8 cellular contexts compared by ENCODE assay signal in the genomic region with DNA sequence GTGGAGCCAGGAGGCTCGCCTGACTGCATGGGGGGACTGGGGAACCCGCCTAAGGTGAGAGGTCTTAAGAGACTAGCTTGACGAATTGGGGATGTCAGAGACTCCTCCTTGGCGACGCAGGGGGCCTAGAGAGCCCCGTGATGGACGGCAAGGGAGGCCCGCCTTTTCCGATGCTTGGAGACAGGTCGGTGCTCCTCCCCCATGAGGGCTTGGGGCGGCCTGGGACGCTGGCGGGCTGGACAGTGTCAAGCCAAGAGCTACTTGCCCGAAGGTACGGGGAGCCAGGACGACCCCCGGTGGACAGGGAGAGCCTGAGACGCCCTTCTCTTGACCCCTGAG. TPM values are rescaled to one million over a fixed set of nuclear protein-coding genes. Genes with fewer than 3 reads are reported as not detected.
DNase-seq lines count a peak whose midpoint lies in the region; ATAC-seq, FAIRE-seq and TF ChIP-seq lines count a peak whose summit lies in the region.

No MANE protein-coding gene starts in this region.

- peak overlapping the region; percentile 83 for H3K4me2 ChIP-seq in A549
- H3K4me2 ChIP-seq in OCI-LY3 (ENCODE audit: low read length) = peak overlapping the region; percentile 84
- peak overlapping the region; percentile 83 for H3K4me2 ChIP-seq in K562 (ENCODE audit: insufficient read depth, low read length)

- peak overlapping the region; percentile 88 to 90 for H3K27ac ChIP-seq in A549
- 0 out of 2 replicates have a peak overlapping the region, but pooled peaks have one; percentile 22 for H3K27ac ChIP-seq in OCI-LY3 (ENCODE audit: low read length)
- H3K27ac ChIP-seq in K562 (ENCODE audit: extremely low read depth, low read depth, low read length) = peak overlapping the region; percentile 73

- H3K36me3 ChIP-seq in OCI-LY3 (replicated peaks; ENCODE audit: low read depth, low read length) = peaks cover 6% of the 10 kb centered on the region
- H3K36me3 ChIP-seq in K562 (ENCODE audit: control insufficient read depth, insufficient read depth, low read length) = peaks cover 15% of the 10 kb centered on the region; the same call in 1 of the 3 replicates

- peak overlapping the region; percentile 79 for H3K4me3 ChIP-seq in A549
- H3K4me3 ChIP-seq in OCI-LY3 (ENCODE audit: low read length) = peak overlapping the region; percentile 78
- H3K4me3 ChIP-seq in K562 = peak overlapping the region; percentile 59

- CTCF ChIA-PET in A549 (lab: Yijun Ruan, JAX) (interaction anchor here (1.1 to 4.9 kb wide), 15 partner anchors 8 to 175 kb away, joined by 3 to 15 read pairs (median 4); no protein-coding TSS in a partner anchor), K562 (lab: Yijun Ruan, JAX; ENCODE audit: low intra/inter-chr PET ratio) (interaction anchor here (1.5 kb wide), 1 partner anchor 59 kb away, joined by 3 read pairs; a partner anchor contains a TSS)

- no peak for TF ChIP-seq RAD21 in A549 (conservative IDR thresholded peaks at IDR 0.05 in 1 of 2, IDR thresholded peaks at IDR 0.05 in 1 of 2)
- TF ChIP-seq RAD21 in K562 (CRISPR knock-in tag; conservative IDR thresholded peaks at IDR 0.05 in 1 of 2, IDR thresholded peaks at IDR 0.05 in 1 of 2) = no peak

- peaks cover 29 to 41% of the 10 kb centered on the region in 2 donors for H3K4me1 Mint-ChIP-seq in immature natural killer cell

- H4K20me1 ChIP-seq in OCI-LY3 (ENCODE audit: insufficient read depth, low read length) = no peaks in the 10 kb centered on the region
- peaks cover 4% of the 10 kb centered on the region; the same call in 1 of the 2 replicates for H4K20me1 ChIP-seq in K562 (replicated peaks; ENCODE audit: control insufficient read depth, insufficient read depth, low read length)

- intact Hi-C loops in K562 (cut with micrococcal nuclease) = loop anchor here (5.0 to 10.0 kb wide), 2 partner anchors 57 to 119 kb away; a partner anchor contains a TSS

- H3K79me2 ChIP-seq in OCI-LY3 (ENCODE audit: low read length) (peaks cover 33% of the 10 kb centered on the region), K562 (ENCODE audit: control insufficient read depth, insufficient read depth, low read length) (peaks cover 28% of the 10 kb centered on the region)

- FAIRE-seq in A549 (lab: Jason Lieb, UNC) (peak; percentile 80), GM12891 (lab: Jason Lieb, UNC) (no peak), K562 (lab: Jason Lieb, UNC) (no peak), H54 (lab: Jason Lieb, UNC) (no peak)

- BruUV-seq in K562 (replicated peaks; lab: Mats Ljungman, UMichigan) = no TSS peak

- H2AFZ ChIP-seq in OCI-LY3 (ENCODE audit: low read depth, low read length) (no peak overlapping the region), K562 (ENCODE audit: low read depth, low read length) (peak overlapping the region; percentile 89)

- peaks cover 0 to 5% (median 0%) of the 10 kb centered on the region in 3 donors for H3K36me3 Mint-ChIP-seq in immature natural killer cell

- H3K4me3 Mint-ChIP-seq in immature natural killer cell = peak overlapping the region; percentile 83 to 91 (median 89)

- H3K9me1 ChIP-seq in K562 (ENCODE audit: control insufficient read depth, insufficient read depth, low read length) = peaks cover 3% of the 10 kb centered on the region

- peak; percentile 40 to 67 for ATAC-seq in A549
- peak; percentile 42 for ATAC-seq in HG02938 (IDR thresholded peaks at IDR 0.05; ENCODE audit: unreplicated experiment)
- ATAC-seq in K562 = peak; percentile 86

- POLR2A ChIA-PET in A549 (lab: Yijun Ruan, JAX) (interaction anchor here (2.4 kb wide), 1 partner anchor 14 kb away, joined by 11 read pairs; a partner anchor contains a TSS), K562 (lab: Yijun Ruan, JAX) (interaction anchor here (0.6 to 1.5 kb wide), 3 partner anchors 17 to 58 kb away, joined by 3 to 4 read pairs (median 3); a partner anchor contains a TSS)

- 6% methylated on average over 17 of the region's 18 CpGs for WGBS in A549 (ENCODE audit: missing lambda C conversion rate)
- under 1% methylated on average over 18 of the region's 18 CpGs for WGBS in K562 (ENCODE audit: insufficient coverage, low coverage, missing lambda C conversion rate)

- in situ Hi-C loops in K562 (cut with MboI) = no loop called here

- TF ChIP-seq EP300 in A549 (IDR thresholded peaks at IDR 0.05) (no peak), K562 (IDR thresholded peaks at IDR 0.05; ENCODE audit: low read length) (no peak)

- H3K4me1 ChIP-seq in A549 (peaks cover 26% of the 10 kb centered on the region), OCI-LY3 (ENCODE audit: low read length) (peaks cover 25% of the 10 kb centered on the region), K562 (replicated peaks in 1 of 2; ENCODE audit: control insufficient read depth in 2 of 2, insufficient read depth in 2 of 2, low read length in 2 of 2) (peaks cover 9 to 29% of the 10 kb centered on the region in 2 experiments; a peak in 4 of 5 replicates)

- no peak for TF ChIP-seq POLR2A in A549 (IDR thresholded peaks at IDR 0.05; ENCODE audit: low read length)
- no peak for TF ChIP-seq POLR2A in GM12891 (IDR thresholded peaks at IDR 0.05; ENCODE audit: low read depth, low read length)
- TF ChIP-seq POLR2A in K562 (conservative IDR thresholded peaks at IDR 0.05) = no peak
- no peak for TF ChIP-seq POLR2A in H54 (IDR thresholded peaks at IDR 0.05; ENCODE audit: low read depth, low read length)

- no peaks in the 10 kb centered on the region for H3K9me3 ChIP-seq in A549
- H3K9me3 ChIP-seq in OCI-LY3 (ENCODE audit: insufficient read depth, low read length) = no peaks in the 10 kb centered on the region
- H3K9me3 ChIP-seq in K562 (replicated peaks; ENCODE audit: control insufficient read depth, insufficient read depth, low read depth, low read length) = no peaks in the 10 kb centered on the region

- peak overlapping the region; percentile 66 for H3K9ac ChIP-seq in OCI-LY3 (ENCODE audit: low read length)
- H3K9ac ChIP-seq in K562 (ENCODE audit: insufficient read depth in 1 of 2, low read depth in 2 of 2, low read length in 2 of 2) = peak overlapping the region; percentile 65 to 91

- TF ChIP-seq CTCF in A549 (IDR thresholded peaks at IDR 0.05) = no peak
- TF ChIP-seq CTCF in OCI-LY3 (IDR thresholded peaks at IDR 0.05; ENCODE audit: low read depth, low read length) = no peak
- no peak for TF ChIP-seq CTCF in K562 (IDR thresholded peaks at IDR 0.05 in 2 of 3, conservative IDR thresholded peaks at IDR 0.05 in 1 of 3; ENCODE audit: insufficient read depth in 2 of 3, low read depth in 1 of 3, low read length in 3 of 3)

- H3K27ac Mint-ChIP-seq in immature natural killer cell = peak overlapping the region; percentile 60 to 88 (median 82)

- peak; percentile 69 to 78 for DNase-seq in A549 (ENCODE audit: low read depth in 1 of 2, low spot score in 1 of 2)
- peak; percentile 69 for DNase-seq in GM12891 (ENCODE audit: insufficient read length, low spot score)
- DNase-seq in K562 (ENCODE audit: extremely low read depth in 1 of 4, low spot score in 3 of 4) = peak; percentile 79 to 80 (median 80)
- peak in 1 of 3 donors; percentile 41 for DNase-seq in immature natural killer cell
- DNase-seq in stimulated activated CD4-positive, alpha-beta T cell treated with anti-CD3 and anti-CD28 coated beads, Interleukin-2, amount 100 ng/mL, for 4 hours (ENCODE audit: low read depth) = peak; percentile 6
- no peak for DNase-seq in H54 (ENCODE audit: insufficient read length, low spot score)

- peaks cover 4% of the 10 kb centered on the region in 3 donors for H3K27me3 Mint-ChIP-seq in immature natural killer cell (ENCODE audit: low read depth in 3 of 3)

- no peaks in the 10 kb centered on the region for H3K9me3 Mint-ChIP-seq in immature natural killer cell

- no peaks in the 10 kb centered on the region for H3K27me3 ChIP-seq in OCI-LY3 (ENCODE audit: low read depth, low read length)
- no peaks in the 10 kb centered on the region for H3K27me3 ChIP-seq in K562 (ENCODE audit: control insufficient read depth in 2 of 2, insufficient read depth in 2 of 2, low read length in 2 of 2)

RNA-seq across cellular contexts. Expression of a gene that starts 0.6 kb away (rescaled TPM):
- 22.8 and 25.3 TPM in 2 replicates for polyA plus RNA-seq in A549 (2011; rRNA removed)
- polyA plus RNA-seq in A549 (2012; cell fraction: cytosol; rRNA removed) = 55.6 and 62.5 TPM in 2 replicates
- 41.6 and 44.6 TPM in 2 replicates for polyA plus RNA-seq in A549 (2012; cell fraction: nucleus; rRNA removed)
- polyA plus RNA-seq in A549 (2017; fragmentation: RNase III; extraction: RNeasy Plus Mini Kit Qiagen cat#74134 plus additional on column Dnase treatment) = 22.6 to 27.1 TPM (median 23.2 TPM) in 3 replicates
- 5.9 and 8.5 TPM in 2 replicates for polyA minus RNA-seq in A549 (2011; rRNA and poly(A)+ RNA removed)
- 16.2 TPM for polyA plus RNA-seq in GM12891 (2012; ENCODE audit: low read depth, missing spikeins)
- 6.0 and 23.0 TPM in 2 replicates for total RNA-seq in K562 (2011; cell fraction: chromatin; rRNA removed; ENCODE audit: low replicate concordance)
- total RNA-seq in K562 (2011; cell fraction: nucleolus; rRNA removed) = 33.8 and 36.0 TPM in 2 replicates
- total RNA-seq in K562 (2011; cell fraction: nucleoplasm; rRNA removed) = 21.1 and 21.8 TPM in 2 replicates
- 48.4 and 62.7 TPM in 2 replicates for total RNA-seq in K562 (2014; rRNA removed)
- 14.8 and 15.3 TPM in 2 replicates for total RNA-seq in K562 (2014; rRNA removed; fragmentation: Illumina TruSeq; extraction: Trizol)
- total RNA-seq in K562 (2015; rRNA removed; fragmentation: Illumina TruSeq; extraction: Trizol) = 23.5 and 24.7 TPM in 2 replicates
- total RNA-seq in K562 (2021) = 32.3 and 37.3 TPM in 2 replicates
- 18.8 and 19.4 TPM in 2 replicates for polyA plus RNA-seq in K562 (2011; rRNA removed)
- polyA plus RNA-seq in K562 (2011; cell fraction: cytosol; rRNA removed) = 34.5 and 61.0 TPM in 2 replicates
- 16.5 and 24.0 TPM in 2 replicates for polyA plus RNA-seq in K562 (2011; cell fraction: nucleus; rRNA removed)
- 23.1 and 26.8 TPM in 2 replicates for polyA plus RNA-seq in K562 (2012)
- polyA plus RNA-seq in K562 (2014; fragmentation: Illumina TruSeq; extraction: Trizol) = 13.7 and 24.9 TPM in 2 replicates
- polyA plus RNA-seq in K562 (2014; fragmentation: Nextera tagmentation; extraction: Ambion mirVana) = 1 to 10 TPM in 1 of 2 experiments, under 1 TPM in 1; 0.42 to 1.1 TPM
- polyA plus RNA-seq in K562 (2014; rRNA removed) = 55.7 and 56.6 TPM in 2 replicates
- 3.9 and 4.7 TPM in 2 replicates for polyA minus RNA-seq in K562 (2011; rRNA and poly(A)+ RNA removed)
- 8.4 and 11.7 TPM in 2 replicates for polyA minus RNA-seq in K562 (2011; cell fraction: cytosol; rRNA and poly(A)+ RNA removed)
- 9.4 and 13.3 TPM in 2 replicates for polyA minus RNA-seq in K562 (2011; cell fraction: nucleus; rRNA and poly(A)+ RNA removed)
- 10 to 100 TPM; 44.7 to 51.0 (median 48.3) TPM for polyA plus RNA-seq in immature natural killer cell

RNA-seq across cellular contexts. Expression of a gene that starts 13.0 kb away (rescaled TPM):
- polyA plus RNA-seq in A549 (2011; rRNA removed) (0.56 and 0.60 TPM in 2 replicates), A549 (2017; fragmentation: RNase III; extraction: RNeasy Plus Mini Kit Qiagen cat#74134 plus additional on column Dnase treatment) (0.37 to 0.49 TPM (median 0.44 TPM) in 3 replicates), K562 (2011; rRNA removed) (0.65 and 0.87 TPM in 2 replicates), K562 (2014; fragmentation: Illumina TruSeq; extraction: Trizol) (0.28 and 0.37 TPM in 2 replicates), K562 (2014; fragmentation: Nextera tagmentation; extraction: Ambion mirVana) (under 1 TPM; 0.03 to 0.21 TPM), K562 (2014; rRNA removed) (0.48 and 1.1 TPM in 2 replicates), immature natural killer cell (not detected)
- 0.47 and 0.52 TPM in 2 replicates for polyA plus RNA-seq in A549 (2012; cell fraction: cytosol; rRNA removed)
- polyA plus RNA-seq in A549 (2012; cell fraction: nucleus; rRNA removed) = 4.8 and 5.1 TPM in 2 replicates
- 0.15 and 0.37 TPM in 2 replicates for polyA minus RNA-seq in A549 (2011; rRNA and poly(A)+ RNA removed)
- polyA plus RNA-seq in GM12891 (2012; ENCODE audit: low read depth, missing spikeins) = 0.80 TPM
- 4.4 and 8.6 TPM in 2 replicates for total RNA-seq in K562 (2011; cell fraction: chromatin; rRNA removed; ENCODE audit: low replicate concordance)
- total RNA-seq in K562 (2011; cell fraction: nucleolus; rRNA removed) = 4.0 and 4.7 TPM in 2 replicates
- total RNA-seq in K562 (2011; cell fraction: nucleoplasm; rRNA removed) = 4.6 and 5.8 TPM in 2 replicates
- total RNA-seq in K562 (2014; rRNA removed) (0.23 and 0.24 TPM in 2 replicates), K562 (2014; rRNA removed; fragmentation: Illumina TruSeq; extraction: Trizol) (0.22 TPM in 1 of 2 replicates, not detected in the other), K562 (2015; rRNA removed; fragmentation: Illumina TruSeq; extraction: Trizol) (0.26 and 0.29 TPM in 2 replicates), K562 (2021) (0.53 and 0.72 TPM in 2 replicates)
- 0.28 and 0.64 TPM in 2 replicates for polyA plus RNA-seq in K562 (2011; cell fraction: cytosol; rRNA removed)
- polyA plus RNA-seq in K562 (2011; cell fraction: nucleus; rRNA removed) = 6.0 and 6.5 TPM in 2 replicates
- 0.53 and 2.1 TPM in 2 replicates for polyA plus RNA-seq in K562 (2012)
- polyA minus RNA-seq in K562 (2011; rRNA and poly(A)+ RNA removed) = 0.07 TPM in 1 of 2 replicates, not detected in the other
- polyA minus RNA-seq in K562 (2011; cell fraction: cytosol; rRNA and poly(A)+ RNA removed) = not detected in 2 replicates
- polyA minus RNA-seq in K562 (2011; cell fraction: nucleus; rRNA and poly(A)+ RNA removed) = 0.54 and 0.67 TPM in 2 replicates

RNA-seq across cellular contexts. Expression of a gene that starts 18.4 kb away (rescaled TPM):
- 27.5 and 34.2 TPM in 2 replicates for polyA plus RNA-seq in A549 (2011; rRNA removed)
- polyA plus RNA-seq in A549 (2012; cell fraction: cytosol; rRNA removed) = 52.0 and 67.0 TPM in 2 replicates
- 104 and 143 TPM in 2 replicates for polyA plus RNA-seq in A549 (2012; cell fraction: nucleus; rRNA removed)
- polyA plus RNA-seq in A549 (2017; fragmentation: RNase III; extraction: RNeasy Plus Mini Kit Qiagen cat#74134 plus additional on column Dnase treatment) = 40.4 to 47.1 TPM (median 46.4 TPM) in 3 replicates
- polyA minus RNA-seq in A549 (2011; rRNA and poly(A)+ RNA removed) = 10.6 and 13.2 TPM in 2 replicates
- polyA plus RNA-seq in GM12891 (2012; ENCODE audit: low read depth, missing spikeins) = 32.2 TPM
- 56.4 and 79.7 TPM in 2 replicates for total RNA-seq in K562 (2011; cell fraction: chromatin; rRNA removed; ENCODE audit: low replicate concordance)
- 41.4 and 49.3 TPM in 2 replicates for total RNA-seq in K562 (2011; cell fraction: nucleolus; rRNA removed)
- 60.1 and 64.5 TPM in 2 replicates for total RNA-seq in K562 (2011; cell fraction: nucleoplasm; rRNA removed)
- total RNA-seq in K562 (2014; rRNA removed) = 38.2 and 47.3 TPM in 2 replicates
- total RNA-seq in K562 (2014; rRNA removed; fragmentation: Illumina TruSeq; extraction: Trizol) = 20.3 and 25.8 TPM in 2 replicates
- total RNA-seq in K562 (2015; rRNA removed; fragmentation: Illumina TruSeq; extraction: Trizol) = 17.7 and 22.7 TPM in 2 replicates
- total RNA-seq in K562 (2021) = 34.5 and 35.0 TPM in 2 replicates
- 33.5 and 40.4 TPM in 2 replicates for polyA plus RNA-seq in K562 (2011; rRNA removed)
- polyA plus RNA-seq in K562 (2011; cell fraction: cytosol; rRNA removed) = 28.8 and 69.6 TPM in 2 replicates
- polyA plus RNA-seq in K562 (2011; cell fraction: nucleus; rRNA removed) = 121 and 132 TPM in 2 replicates
- 37.1 and 40.2 TPM in 2 replicates for polyA plus RNA-seq in K562 (2012)
- polyA plus RNA-seq in K562 (2014; fragmentation: Illumina TruSeq; extraction: Trizol) = 38.2 TPM in 2 replicates
- 1 to 10 TPM in 1 of 2 experiments, under 1 TPM in 1; 0.67 to 2.3 TPM for polyA plus RNA-seq in K562 (2014; fragmentation: Nextera tagmentation; extraction: Ambion mirVana)
- polyA plus RNA-seq in K562 (2014; rRNA removed) = 55.9 and 62.0 TPM in 2 replicates
- polyA minus RNA-seq in K562 (2011; rRNA and poly(A)+ RNA removed) = 10.9 and 11.2 TPM in 2 replicates
- polyA minus RNA-seq in K562 (2011; cell fraction: cytosol; rRNA and poly(A)+ RNA removed) = 3.1 and 9.9 TPM in 2 replicates
- 14.5 and 18.5 TPM in 2 replicates for polyA minus RNA-seq in K562 (2011; cell fraction: nucleus; rRNA and poly(A)+ RNA removed)
- polyA plus RNA-seq in immature natural killer cell = 10 to 100 TPM; 27.2 to 34.6 (median 30.0) TPM

RNA-seq across cellular contexts. Expression of a gene that starts 37.0 kb away (rescaled TPM):
- polyA plus RNA-seq in A549 (2011; rRNA removed) (1.1 and 1.4 TPM in 2 replicates), A549 (2017; fragmentation: RNase III; extraction: RNeasy Plus Mini Kit Qiagen cat#74134 plus additional on column Dnase treatment) (1.3 to 1.9 TPM (median 1.5 TPM) in 3 replicates), K562 (2011; rRNA removed) (0.08 and 0.14 TPM in 2 replicates), K562 (2014; fragmentation: Illumina TruSeq; extraction: Trizol) (0.11 and 0.16 TPM in 2 replicates), K562 (2014; fragmentation: Nextera tagmentation; extraction: Ambion mirVana) (under 1 TPM; 0.01 to 0.43 TPM), K562 (2014; rRNA removed) (0.13 TPM in 1 of 2 replicates, not detected in the other), immature natural killer cell (under 1 TPM in 2 of 3 donors, not detected in 1; 0.07 to 0.55 TPM)
- polyA plus RNA-seq in A549 (2012; cell fraction: cytosol; rRNA removed) = 0.62 and 0.67 TPM in 2 replicates
- 7.1 and 8.6 TPM in 2 replicates for polyA plus RNA-seq in A549 (2012; cell fraction: nucleus; rRNA removed)
- polyA minus RNA-seq in A549 (2011; rRNA and poly(A)+ RNA removed) = 0.58 and 0.88 TPM in 2 replicates
- 2.0 TPM for polyA plus RNA-seq in GM12891 (2012; ENCODE audit: low read depth, missing spikeins)
- 0.26 and 0.51 TPM in 2 replicates for total RNA-seq in K562 (2011; cell fraction: chromatin; rRNA removed; ENCODE audit: low replicate concordance)
- 1.0 and 1.4 TPM in 2 replicates for total RNA-seq in K562 (2011; cell fraction: nucleolus; rRNA removed)
- 0.23 and 0.73 TPM in 2 replicates for total RNA-seq in K562 (2011; cell fraction: nucleoplasm; rRNA removed)
- total RNA-seq in K562 (2014; rRNA removed) (0.16 and 0.50 TPM in 2 replicates), K562 (2014; rRNA removed; fragmentation: Illumina TruSeq; extraction: Trizol) (not detected in 2 replicates), K562 (2015; rRNA removed; fragmentation: Illumina TruSeq; extraction: Trizol) (0.14 TPM in 1 of 2 replicates, not detected in the other), K562 (2021) (0.16 and 0.18 TPM in 2 replicates)
- polyA plus RNA-seq in K562 (2011; cell fraction: cytosol; rRNA removed) = 0.03 and 0.07 TPM in 2 replicates
- polyA plus RNA-seq in K562 (2011; cell fraction: nucleus; rRNA removed) = 0.30 and 0.83 TPM in 2 replicates
- polyA plus RNA-seq in K562 (2012) = 0.79 and 1.8 TPM in 2 replicates
- polyA minus RNA-seq in K562 (2011; rRNA and poly(A)+ RNA removed) = not detected in 2 replicates
- polyA minus RNA-seq in K562 (2011; cell fraction: cytosol; rRNA and poly(A)+ RNA removed) = not detected in 2 replicates
- polyA minus RNA-seq in K562 (2011; cell fraction: nucleus; rRNA and poly(A)+ RNA removed) = 0.13 and 0.33 TPM in 2 replicates

RNA-seq across cellular contexts. Expression of a gene that starts 58.5 kb away (rescaled TPM):
- polyA plus RNA-seq in A549 (2011; rRNA removed) = 3.1 and 3.2 TPM in 2 replicates
- 6.2 and 8.7 TPM in 2 replicates for polyA plus RNA-seq in A549 (2012; cell fraction: cytosol; rRNA removed)
- polyA plus RNA-seq in A549 (2012; cell fraction: nucleus; rRNA removed) = 8.7 and 12.2 TPM in 2 replicates
- polyA plus RNA-seq in A549 (2017; fragmentation: RNase III; extraction: RNeasy Plus Mini Kit Qiagen cat#74134 plus additional on column Dnase treatment) = 7.0 to 7.5 TPM (median 7.5 TPM) in 3 replicates
- 1.5 and 2.7 TPM in 2 replicates for polyA minus RNA-seq in A549 (2011; rRNA and poly(A)+ RNA removed)
- polyA plus RNA-seq in GM12891 (2012; ENCODE audit: low read depth, missing spikeins) = 2.5 TPM
- 0.40 and 1.6 TPM in 2 replicates for total RNA-seq in K562 (2011; cell fraction: chromatin; rRNA removed; ENCODE audit: low replicate concordance)
- total RNA-seq in K562 (2011; cell fraction: nucleolus; rRNA removed) = 1.8 and 2.2 TPM in 2 replicates
- total RNA-seq in K562 (2011; cell fraction: nucleoplasm; rRNA removed) = 1.9 and 2.7 TPM in 2 replicates
- 1.9 and 2.0 TPM in 2 replicates for total RNA-seq in K562 (2014; rRNA removed)
- total RNA-seq in K562 (2014; rRNA removed; fragmentation: Illumina TruSeq; extraction: Trizol) = 0.10 and 0.36 TPM in 2 replicates
- total RNA-seq in K562 (2015; rRNA removed; fragmentation: Illumina TruSeq; extraction: Trizol) = 0.94 and 1.6 TPM in 2 replicates
- 1.3 and 1.6 TPM in 2 replicates for total RNA-seq in K562 (2021)
- polyA plus RNA-seq in K562 (2011; rRNA removed) = 0.68 and 1.0 TPM in 2 replicates
- polyA plus RNA-seq in K562 (2011; cell fraction: cytosol; rRNA removed) = 1.1 and 2.9 TPM in 2 replicates
- 0.91 and 1.4 TPM in 2 replicates for polyA plus RNA-seq in K562 (2011; cell fraction: nucleus; rRNA removed)
- polyA plus RNA-seq in K562 (2012) = 2.5 and 4.6 TPM in 2 replicates
- polyA plus RNA-seq in K562 (2014; fragmentation: Illumina TruSeq; extraction: Trizol) = 0.82 and 1.1 TPM in 2 replicates
- under 1 TPM; 0.11 to 0.14 TPM for polyA plus RNA-seq in K562 (2014; fragmentation: Nextera tagmentation; extraction: Ambion mirVana)
- polyA plus RNA-seq in K562 (2014; rRNA removed) = 1.8 and 1.9 TPM in 2 replicates
- 0.42 and 0.70 TPM in 2 replicates for polyA minus RNA-seq in K562 (2011; rRNA and poly(A)+ RNA removed)
- 0.76 TPM in 1 of 2 replicates, not detected in the other for polyA minus RNA-seq in K562 (2011; cell fraction: cytosol; rRNA and poly(A)+ RNA removed)
- polyA minus RNA-seq in K562 (2011; cell fraction: nucleus; rRNA and poly(A)+ RNA removed) = 0.54 and 0.67 TPM in 2 replicates
- polyA plus RNA-seq in immature natural killer cell = 10 to 100 TPM in 2 of 3 donors, 1 to 10 TPM in 1; 3.2 to 10.7 (median 10.1) TPM

Comparison
In these comparisons a context has a peak if more than half of its experiments do, and no peak if none do; other contexts are left out.
1. H3K27ac ChIP-seq: peak in every context shown above with its lines; median percentile 89 in A549; 73 in K562; 22 in OCI-LY3.